19 cellular contexts compared by ENCODE assay signal in the genomic region with DNA sequence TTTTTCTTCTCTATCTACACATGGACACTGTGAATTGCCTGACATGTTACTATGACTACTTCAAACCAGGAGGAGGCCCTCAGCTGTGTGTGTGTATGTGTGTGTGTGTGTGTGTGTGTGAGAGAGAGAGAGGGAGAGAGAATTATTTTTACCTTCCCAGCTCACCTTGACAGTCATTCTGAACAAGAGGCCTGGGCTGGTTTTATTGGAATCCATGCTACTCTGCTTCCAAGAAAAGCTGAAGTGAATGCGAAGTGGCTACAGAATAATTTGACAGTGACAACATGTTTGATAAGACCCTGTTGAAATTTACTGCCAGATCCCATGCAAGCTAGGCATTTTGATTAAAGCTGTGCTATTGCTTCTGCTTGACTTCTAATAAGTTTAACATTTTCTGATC.
DNase-seq lines count a peak whose midpoint lies in the region; TF ChIP-seq lines count a peak whose summit lies in the region.
"Had no signal": no experiment of that assay in that cellular context is flagged by ENCODE, and none has a peak within 500 bp of the region (broad histone marks: within the 10 kb centered on the region; RNA-seq: fewer than 3 reads in every experiment).

No MANE protein-coding gene starts in this region.

- peak; percentile 7 for DNase-seq in DMS53 treated with DMSO at 0.1 percent for 48 hours (lab: John Stamatoyannopoulos, UW; ENCODE audit: unreplicated experiment)
- peak; percentile 24 for DNase-seq in MM.1S
- peak; percentile 8 for DNase-seq in mesendoderm
- no peak for DNase-seq in smooth muscle cell (lab: John Stamatoyannopoulos, UW; ENCODE audit: unreplicated experiment)
- no peak for DNase-seq in CD14-positive monocyte (ENCODE audit: low spot score)
- DNase-seq in activated gamma-delta T cell treated with Interleukin-2 at 50 U/mL for 16 hours = no peak
- no peak for DNase-seq in stimulated activated CD4-positive, alpha-beta T cell treated with anti-CD3 and anti-CD28 coated beads, Interleukin-4, amount 100 ng/mL, for 1 hour
- DNase-seq: C1 segment of cervical spinal cord; Caco-2; CD8-positive, alpha-beta T cell; DMS79 treated with DMSO at 0.1 percent for 48 hours; Karpas-422; NCI-H1105; NCI-H2029; NCI-H446 treated with DMSO at 0.1 percent for 48 hours; NCI-H526; Peyer's patch; SIG-M5 had no signal

- H2AFZ ChIP-seq in MM.1S (ENCODE audit: low read length) (no peak overlapping the region), smooth muscle cell (ENCODE audit: low read depth) (peak overlapping the region; percentile 53)

- H3K9me3 ChIP-seq in MM.1S (replicated peaks; ENCODE audit: insufficient read depth, low read length) = no peaks in the 10 kb centered on the region
- no peaks in the 10 kb centered on the region for H3K9me3 ChIP-seq in smooth muscle cell (replicated peaks; ENCODE audit: low read depth)
- H3K9me3 ChIP-seq: Caco-2, Peyer's patch had no signal

- H3K9ac ChIP-seq in MM.1S (ENCODE audit: low read length) (no peak overlapping the region), mesendoderm (ENCODE audit: low read length) (no peak overlapping the region), smooth muscle cell (ENCODE audit: low read depth) (no peak overlapping the region)

- H2AK5ac ChIP-seq in mesendoderm (ENCODE audit: low read length) = no peak overlapping the region

- H3K36me3 ChIP-seq in MM.1S (replicated peaks; ENCODE audit: insufficient read depth, low read length) (no peaks in the 10 kb centered on the region), mesendoderm (ENCODE audit: control insufficient read depth, insufficient read depth, low read length) (no peaks in the 10 kb centered on the region), smooth muscle cell (ENCODE audit: low read depth) (no peaks in the 10 kb centered on the region)
- H3K36me3 ChIP-seq: Peyer's patch had no signal

- no peaks in the 10 kb centered on the region for H3K79me2 ChIP-seq in MM.1S (ENCODE audit: low read length)
- no peaks in the 10 kb centered on the region for H3K79me2 ChIP-seq in mesendoderm (ENCODE audit: control insufficient read depth, insufficient read depth, low read length)
- no peaks in the 10 kb centered on the region for H3K79me2 ChIP-seq in smooth muscle cell (ENCODE audit: low read depth)

- no peak overlapping the region for H2BK120ac ChIP-seq in mesendoderm (ENCODE audit: low read depth, low read length)

- no peaks in the 10 kb centered on the region for H3K9me2 ChIP-seq in MM.1S (replicated peaks; ENCODE audit: insufficient read depth, low read length)

- no peak overlapping the region for H3K56ac ChIP-seq in mesendoderm (ENCODE audit: low read length)

- H3K9me3 Mint-ChIP-seq in CD14-positive monocyte = peaks cover 0 to 2% (median 0%) of the 10 kb centered on the region in 7 donors

- H3K18ac ChIP-seq in mesendoderm (ENCODE audit: low read length) = no peak overlapping the region

- H3K4me2 ChIP-seq in MM.1S (ENCODE audit: low read depth, low read length) (no peak overlapping the region), mesendoderm (ENCODE audit: low read length) (no peak overlapping the region), smooth muscle cell (no peak overlapping the region)

- H3K79me1 ChIP-seq in mesendoderm (ENCODE audit: low read length) = no peaks in the 10 kb centered on the region

- H2BK5ac ChIP-seq in mesendoderm (ENCODE audit: low read length) = no peak overlapping the region

- H4K20me1 ChIP-seq in MM.1S (ENCODE audit: insufficient read depth, low read length) (no peaks in the 10 kb centered on the region), smooth muscle cell (ENCODE audit: low read depth) (no peaks in the 10 kb centered on the region)

- no peak overlapping the region for H3K4ac ChIP-seq in mesendoderm (ENCODE audit: low read depth, low read length)

- no peak for TF ChIP-seq CTCF in MM.1S (IDR thresholded peaks at IDR 0.05; ENCODE audit: low read length)
- TF ChIP-seq CTCF in smooth muscle cell (IDR thresholded peaks at IDR 0.05; ENCODE audit: borderline replicate concordance, insufficient read depth, poor library complexity, severe bottlenecking) = no peak
- no peak for TF ChIP-seq CTCF in CD14-positive monocyte (IDR thresholded peaks at IDR 0.05)

- H3K4me1 Mint-ChIP-seq in CD14-positive monocyte = no peaks in the 10 kb centered on the region

- H3K4me3 ChIP-seq in MM.1S (ENCODE audit: low read length) (no peak overlapping the region), mesendoderm (ENCODE audit: low read length) (no peak overlapping the region), smooth muscle cell (no peak overlapping the region)
- H3K4me3 ChIP-seq: Peyer's patch, SK-N-MC had no signal

- no peaks in the 10 kb centered on the region for H3K4me1 ChIP-seq in MM.1S (ENCODE audit: low read length)
- H3K4me1 ChIP-seq in mesendoderm (ENCODE audit: control insufficient read depth, low read depth, low read length) = no peaks in the 10 kb centered on the region
- no peaks in the 10 kb centered on the region for H3K4me1 ChIP-seq in smooth muscle cell (ENCODE audit: low read depth)
- H3K4me1 ChIP-seq: Peyer's patch had no signal

- H3K27ac ChIP-seq in MM.1S (ENCODE audit: low read length) (no peak overlapping the region), mesendoderm (ENCODE audit: low read depth, low read length) (no peak overlapping the region), smooth muscle cell (ENCODE audit: low read depth) (no peak overlapping the region)
- H3K27ac ChIP-seq: Peyer's patch, SK-N-MC had no signal

- no peak overlapping the region for H4K5ac ChIP-seq in mesendoderm (ENCODE audit: low read length)

- no peaks in the 10 kb centered on the region for H3K36me3 Mint-ChIP-seq in CD14-positive monocyte
- H3K36me3 Mint-ChIP-seq: CD8-positive, alpha-beta T cell had no signal

- peaks cover 0 to 2% (median 0%) of the 10 kb centered on the region in 3 donors for H3K27me3 Mint-ChIP-seq in CD14-positive monocyte (ENCODE audit: low read depth in 3 of 3)

- H3F3A ChIP-seq in MM.1S (ENCODE audit: insufficient read depth, low read length) (no peaks in the 10 kb centered on the region), smooth muscle cell (ENCODE audit: low read depth) (no peaks in the 10 kb centered on the region)

- intact Hi-C loops in CD14-positive monocyte (cut with micrococcal nuclease) = no loop called here

- no peak overlapping the region for H3K4me3 Mint-ChIP-seq in CD14-positive monocyte
- H3K4me3 Mint-ChIP-seq: CD8-positive, alpha-beta T cell had no signal

- no peaks in the 10 kb centered on the region for H3K27me3 ChIP-seq in MM.1S (replicated peaks; ENCODE audit: insufficient read depth, low read length)
- no peaks in the 10 kb centered on the region for H3K27me3 ChIP-seq in mesendoderm (ENCODE audit: insufficient read depth, low read length, poor library complexity)
- no peaks in the 10 kb centered on the region for H3K27me3 ChIP-seq in smooth muscle cell (ENCODE audit: low read depth)
- H3K27me3 ChIP-seq: Peyer's patch had no signal

- H2BK15ac ChIP-seq in mesendoderm (replicated peaks; ENCODE audit: low read depth) = no peak overlapping the region

- H3K23ac ChIP-seq in mesendoderm (ENCODE audit: low read length) = no peak overlapping the region

- H3K27ac Mint-ChIP-seq in CD14-positive monocyte = no peak overlapping the region
- H3K27ac Mint-ChIP-seq: CD8-positive, alpha-beta T cell had no signal

- no CpG with 5 or more reads among the region's 1 CpG for WGBS in mesendoderm (ENCODE audit: extremely low coverage, insufficient coverage, low lambda C conversion rate)
- WGBS in smooth muscle cell (ENCODE audit: low lambda C conversion rate) = 90% methylated on average over 1 of the region's 1 CpG

- H4K8ac ChIP-seq in mesendoderm (ENCODE audit: low read depth, low read length) = no peak overlapping the region

Comparison
In these comparisons a context has a peak if more than half of its experiments do, and no peak if none do; other contexts are left out.
1. DNase-seq: peak in DMS53 treated with DMSO at 0.1 percent for 48 hours (single experiment), MM.1S (single experiment) and mesendoderm (single experiment); none in smooth muscle cell (single experiment), CD14-positive monocyte (single experiment), activated gamma-delta T cell treated with Interleukin-2 at 50 U/mL for 16 hours (single experiment) and stimulated activated CD4-positive, alpha-beta T cell treated with anti-CD3 and anti-CD28 coated beads, Interleukin-4, amount 100 ng/mL, for 1 hour (single experiment).